In genomic region chr9:105700598-105701544, GRCh38 we compare ENCODE assay signal across 18 cellular contexts. TPM values are rescaled to one million over a fixed set of nuclear protein-coding genes. Genes with fewer than 3 reads are reported as not detected.
"Had no signal": no experiment of that assay in that cellular context is flagged by ENCODE, and none has a peak within 500 bp of the region (broad histone marks: within the 10 kb centered on the region; RNA-seq: fewer than 3 reads in every experiment).

No MANE protein-coding gene starts in this region.

- H3K36me3 ChIP-seq: upper lobe of right lung had no signal

- ATAC-seq: left cardiac atrium; natural killer cell treated with Interleukin-12 subunit alpha and Interleukin-12 subunit beta and Interleukin-15 and Interleukin-18, amount 100 ng/mL, for 72 hours; right cardiac atrium; stimulated activated naive B cell treated with anti-CD40 and anti-IgM and Interleukin-4, amounts not matched to agents 10 μg/mL and 1 μg/mL and 100 μg/mL, for 72 hours; upper lobe of right lung had no signal

- DNase-seq: activated CD4-positive, alpha-beta memory T cell treated with anti-CD3 and anti-CD28 coated beads for 36 hours; activated CD4-positive, alpha-beta T cell treated with anti-CD3 and anti-CD28 coated beads for 1 hour; activated gamma-delta T cell; activated naive CD8-positive, alpha-beta T cell treated with anti-CD3 and anti-CD28 coated beads, Interleukin-2, amount 10 ng/mL, durations not matched to agents 7 days and 5 days; activated T-cell treated with anti-CD3 and anti-CD28 coated beads, Interleukin-2, amount 50 U/mL, for 48 hours; anterior cingulate cortex; cerebellar nuclear complex; dorsolateral prefrontal cortex; left cardiac atrium; nucleus accumbens; right cardiac atrium; spleen; stimulated activated CD4-positive, alpha-beta T cell treated with anti-CD3 and anti-CD28 coated beads, Interleukin-1b, Interleukin-23, amount 100 ng/mL, for 48 hours; stimulated activated naive B cell treated with anti-CD40 and anti-IgM and Interleukin-4, amounts not matched to agents 10 μg/mL and 1 μg/mL and 100 μg/mL, for 72 hours; upper lobe of right lung had no signal

- H3K9me3 ChIP-seq: upper lobe of right lung had no signal

- H3K4me3 ChIP-seq: dorsolateral prefrontal cortex, spleen, upper lobe of right lung had no signal

- H3K27me3 ChIP-seq: dorsolateral prefrontal cortex, spleen, upper lobe of right lung had no signal

- H3K4me1 ChIP-seq: upper lobe of right lung had no signal

- H3K27ac ChIP-seq: dorsolateral prefrontal cortex, spleen, upper lobe of right lung had no signal

RNA-seq across cellular contexts. Expression of gene TAL2, which starts 38.6 kb away (rescaled TPM):
- total RNA-seq: activated CD4-positive, alpha-beta memory T cell treated with anti-CD3 and anti-CD28 coated beads for 36 hours; activated naive CD8-positive, alpha-beta T cell treated with anti-CD3 and anti-CD28 coated beads, Interleukin-2, amount 10 ng/mL, durations not matched to agents 7 days and 5 days; mammary epithelial cell; natural killer cell treated with Interleukin-12 subunit alpha and Interleukin-12 subunit beta and Interleukin-15 and Interleukin-18, amount 100 ng/mL, for 72 hours; posterior vena cava; right cardiac atrium; spleen; upper lobe of right lung had no signal
